ENCODE assay signal across 20 cellular contexts in genomic region chr5:26889810-26890209, GRCh38.
DNase-seq lines count a peak whose midpoint lies in the region; ATAC-seq, FAIRE-seq and TF ChIP-seq lines count a peak whose summit lies in the region.
"Had no signal": no experiment of that assay in that cellular context is flagged by ENCODE, and none has a peak within 500 bp of the region (broad histone marks: within the 10 kb centered on the region; RNA-seq: fewer than 3 reads in every experiment).

No MANE protein-coding gene starts in this region.

- no peak overlapping the region for H3K27ac Mint-ChIP-seq in activated T-helper 2 cell treated with anti-CD3 and anti-CD28 coated beads, Interferon-gamma antibody, Interleukin-2, Interleukin-4, amounts not matched to agents 10 μg/mL and 5 μg/mL and 100 μg/mL, durations not matched to agents 14 hours and 24 hours and 36 hours
- H3K27ac Mint-ChIP-seq: activated CD4-positive, alpha-beta T cell treated with anti-CD3 and anti-CD28 coated beads, Interleukin-2, amount 10 ng/mL, durations not matched to agents 7 days and 5 days; neural progenitor cell; stimulated activated memory B cell treated with anti-CD40 and anti-IgM and Interleukin-4, amounts not matched to agents 10 μg/mL and 1 μg/mL and 100 μg/mL, for 72 hours had no signal

- no peak overlapping the region for H3K9ac ChIP-seq in GM12878 (ENCODE audit: control insufficient read depth, insufficient read depth, low read length)
- H3K9ac ChIP-seq: neural progenitor cell had no signal

- in situ Hi-C loops in GM12878 (cut with MboI), result no loop called here

- no peaks in the 10 kb centered on the region for H3K4me1 ChIP-seq in GM12878 (ENCODE audit: control insufficient read depth, insufficient read depth, low read length)
- H3K4me1 ChIP-seq: neural progenitor cell, Peyer's patch, thyroid gland had no signal

- H3K27ac ChIP-seq in GM12878 (ENCODE audit: control insufficient read depth, insufficient read depth), result no peak overlapping the region
- H3K27ac ChIP-seq: neural progenitor cell, Peyer's patch, thyroid gland had no signal

- DNase-seq in GM12891 (ENCODE audit: insufficient read length, low spot score) (peak; percentile 0), NCI-H128 (lab: John Stamatoyannopoulos, UW; ENCODE audit: unreplicated experiment) (peak; percentile 38), NCI-H345 (lab: John Stamatoyannopoulos, UW) (peak; percentile 74), GM12878 (ENCODE audit: low read depth, low spot score) (no peak), HTR-8/SVneo (ENCODE audit: insufficient read length, low spot score) (no peak)
- DNase-seq in activated T-helper 2 cell treated with anti-CD3 and anti-CD28 coated beads, Interferon-gamma antibody, Interleukin-2, Interleukin-4, amounts not matched to agents 10 μg/mL and 5 μg/mL and 100 μg/mL, durations not matched to agents 14 hours and 24 hours and 36 hours (ENCODE audit: low spot score), result no peak
- DNase-seq: activated CD4-positive, alpha-beta T cell treated with anti-CD3 and anti-CD28 coated beads, Interleukin-2, amount 10 ng/mL, durations not matched to agents 7 days and 5 days; activated naive CD4-positive, alpha-beta T cell treated with Interleukin-2 at 50 U/mL for 16 hours; Calu3; H7; kidney glomerular epithelial cell; midbrain; Peyer's patch; thyroid gland had no signal

- H3K9me3 ChIP-seq in GM12878 (replicated peaks; ENCODE audit: control insufficient read depth, insufficient read depth, low read length), result no peaks in the 10 kb centered on the region
- H3K9me3 ChIP-seq: thyroid gland had no signal

- no peaks in the 10 kb centered on the region for H3K4me1 Mint-ChIP-seq in activated T-helper 2 cell treated with anti-CD3 and anti-CD28 coated beads, Interferon-gamma antibody, Interleukin-2, Interleukin-4, amounts not matched to agents 10 μg/mL and 5 μg/mL and 100 μg/mL, durations not matched to agents 14 hours and 24 hours and 36 hours (ENCODE audit: low read depth)
- H3K4me1 Mint-ChIP-seq: activated CD4-positive, alpha-beta T cell treated with anti-CD3 and anti-CD28 coated beads, Interleukin-2, amount 10 ng/mL, durations not matched to agents 7 days and 5 days; stimulated activated memory B cell treated with anti-CD40 and anti-IgM and Interleukin-4, amounts not matched to agents 10 μg/mL and 1 μg/mL and 100 μg/mL, for 72 hours had no signal

- SMC1A ChIA-PET in GM12878 (lab: Charles Lee; ENCODE audit: uncharacterized antibody, unreplicated experiment), result no interaction called here

- no peak overlapping the region for H3K4me2 ChIP-seq in GM12878 (ENCODE audit: control insufficient read depth, insufficient read depth)
- H3K4me2 ChIP-seq: neural progenitor cell had no signal

- ATAC-seq in GM12878, result peak; percentile 42; the same call in 2 of the 3 replicates
- ATAC-seq in HG02885 (IDR thresholded peaks at IDR 0.05; ENCODE audit: poor library complexity, unreplicated experiment), result no peak
- no peak for ATAC-seq in GM19397 (IDR thresholded peaks at IDR 0.05; ENCODE audit: unreplicated experiment)
- ATAC-seq: stimulated activated memory B cell treated with anti-CD40 and anti-IgM and Interleukin-4, amounts not matched to agents 10 μg/mL and 1 μg/mL and 100 μg/mL, for 72 hours had no signal

- no peak overlapping the region for H3K4me3 Mint-ChIP-seq in activated T-helper 2 cell treated with anti-CD3 and anti-CD28 coated beads, Interferon-gamma antibody, Interleukin-2, Interleukin-4, amounts not matched to agents 10 μg/mL and 5 μg/mL and 100 μg/mL, durations not matched to agents 14 hours and 24 hours and 36 hours (ENCODE audit: low read depth)
- H3K4me3 Mint-ChIP-seq: activated CD4-positive, alpha-beta T cell treated with anti-CD3 and anti-CD28 coated beads, Interleukin-2, amount 10 ng/mL, durations not matched to agents 7 days and 5 days; neural progenitor cell; stimulated activated memory B cell treated with anti-CD40 and anti-IgM and Interleukin-4, amounts not matched to agents 10 μg/mL and 1 μg/mL and 100 μg/mL, for 72 hours had no signal

- no peak overlapping the region for H2AFZ ChIP-seq in GM12878 (ENCODE audit: control insufficient read depth, low read depth, low read length)
- H2AFZ ChIP-seq: neural progenitor cell had no signal

- no peaks in the 10 kb centered on the region for H3K36me3 ChIP-seq in GM12878 (ENCODE audit: control insufficient read depth in 2 of 2, insufficient read depth in 2 of 2, low read length in 1 of 2)
- H3K36me3 ChIP-seq: neural progenitor cell, Peyer's patch, thyroid gland had no signal

- TF ChIP-seq EP300 in GM12878 (IDR thresholded peaks at IDR 0.05; ENCODE audit: borderline replicate concordance in 1 of 2, control insufficient read depth in 1 of 2, low read depth in 2 of 2, low read length in 2 of 2), result no peak

- FAIRE-seq in GM12891 (lab: Jason Lieb, UNC) (no peak), GM12878 (lab: Jason Lieb, UNC) (no peak), HTR-8/SVneo (lab: Jason Lieb, UNC) (no peak)
- FAIRE-seq: astrocyte, GM18507 had no signal

- TF ChIP-seq POLR2A in GM12891 (IDR thresholded peaks at IDR 0.05; ENCODE audit: low read depth, low read length), result no peak
- TF ChIP-seq POLR2A in GM12878 (IDR thresholded peaks at IDR 0.05; ENCODE audit: low read depth, low read length), result no peak

- no peaks in the 10 kb centered on the region for H3K27me3 ChIP-seq in GM12878 (replicated peaks in 1 of 2; ENCODE audit: control insufficient read depth in 2 of 2, insufficient read depth in 2 of 2, low read length in 1 of 2)
- H3K27me3 ChIP-seq: neural progenitor cell, Peyer's patch, thyroid gland had no signal

- no peak for TF ChIP-seq RAD21 in GM12878 (IDR thresholded peaks at IDR 0.05; ENCODE audit: insufficient read depth, low read depth, low read length)

- WGBS in GM12878 (ENCODE audit: insufficient coverage, insufficient replicate concordance, low lambda C conversion rate, missing lambda C conversion rate), result 0% methylated on average over 3 of the region's 3 CpGs

- H3K36me3 Mint-ChIP-seq in activated T-helper 2 cell treated with anti-CD3 and anti-CD28 coated beads, Interferon-gamma antibody, Interleukin-2, Interleukin-4, amounts not matched to agents 10 μg/mL and 5 μg/mL and 100 μg/mL, durations not matched to agents 14 hours and 24 hours and 36 hours (ENCODE audit: low read depth), result no peaks in the 10 kb centered on the region
- H3K36me3 Mint-ChIP-seq: neural progenitor cell; stimulated activated memory B cell treated with anti-CD40 and anti-IgM and Interleukin-4, amounts not matched to agents 10 μg/mL and 1 μg/mL and 100 μg/mL, for 72 hours had no signal

- no peaks in the 10 kb centered on the region for H4K20me1 ChIP-seq in GM12878 (ENCODE audit: control insufficient read depth, insufficient read depth)

- POLR2A ChIA-PET in GM12878 (lab: Charles Lee), result no interaction called here

- H3K4me3 ChIP-seq in GM12878, result no peak overlapping the region
- H3K4me3 ChIP-seq: neural progenitor cell, Peyer's patch, thyroid gland had no signal

- intact Hi-C loops in GM12878 (cut with micrococcal nuclease; ENCODE audit: unreplicated experiment), result no loop called here
- intact Hi-C loops in activated T-helper 2 cell treated with anti-CD3 and anti-CD28 coated beads, Interferon-gamma antibody, Interleukin-2, Interleukin-4, amounts not matched to agents 10 μg/mL and 5 μg/mL and 100 μg/mL, durations not matched to agents 14 hours and 24 hours and 36 hours (cut with micrococcal nuclease), result no loop called here

- CTCF ChIA-PET in GM12878 (lab: Yijun Ruan, JAX), result no interaction called here

- RAD21 ChIA-PET in GM12878 (lab: Charles Lee; ENCODE audit: unreplicated experiment), result no interaction called here

- H3K9me3 Mint-ChIP-seq in activated T-helper 2 cell treated with anti-CD3 and anti-CD28 coated beads, Interferon-gamma antibody, Interleukin-2, Interleukin-4, amounts not matched to agents 10 μg/mL and 5 μg/mL and 100 μg/mL, durations not matched to agents 14 hours and 24 hours and 36 hours, result peaks cover 21% of the 10 kb centered on the region
- H3K9me3 Mint-ChIP-seq: neural progenitor cell had no signal

- no peaks in the 10 kb centered on the region for H3K27me3 Mint-ChIP-seq in activated T-helper 2 cell treated with anti-CD3 and anti-CD28 coated beads, Interferon-gamma antibody, Interleukin-2, Interleukin-4, amounts not matched to agents 10 μg/mL and 5 μg/mL and 100 μg/mL, durations not matched to agents 14 hours and 24 hours and 36 hours (ENCODE audit: low read depth)
- H3K27me3 Mint-ChIP-seq: activated CD4-positive, alpha-beta T cell treated with anti-CD3 and anti-CD28 coated beads, Interleukin-2, amount 10 ng/mL, durations not matched to agents 7 days and 5 days; stimulated activated memory B cell treated with anti-CD40 and anti-IgM and Interleukin-4, amounts not matched to agents 10 μg/mL and 1 μg/mL and 100 μg/mL, for 72 hours had no signal

- TF ChIP-seq CTCF in GM12878 (IDR thresholded peaks at IDR 0.05 in 2 of 3, conservative IDR thresholded peaks at IDR 0.05 in 1 of 3; ENCODE audit: control insufficient read depth in 2 of 3, extremely low read depth in 1 of 3, insufficient read depth in 1 of 3, low read depth in 3 of 3, low read length in 3 of 3), result no peak

- no peaks in the 10 kb centered on the region for H3K79me2 ChIP-seq in GM12878 (ENCODE audit: control insufficient read depth, insufficient read depth, low read length)

- BruUV-seq in GM12878 (replicated peaks; lab: Mats Ljungman, UMichigan), result no TSS peak

TF ChIP-seq in GM12891, 5 proteins besides CTCF, POLR2A, EP300 and RAD21:
- TF ChIP-seq TAF1 (IDR thresholded peaks at IDR 0.05; ENCODE audit: low read depth, low read length), result no peak
- no peak for TF ChIP-seq SPI1 (IDR thresholded peaks at IDR 0.05; ENCODE audit: low read depth, low read length)
- TF ChIP-seq POU2F2 (IDR thresholded peaks at IDR 0.05; ENCODE audit: low read depth, low read length), result no peak
- no peak for TF ChIP-seq POLR2AphosphoS5 (IDR thresholded peaks at IDR 0.05; ENCODE audit: low read depth, low read length)

TF ChIP-seq in GM12878, 131 proteins besides CTCF, POLR2A, EP300 and RAD21:
- no peak for TF ChIP-seq POLR2AphosphoS2 (IDR thresholded peaks at IDR 0.05; ENCODE audit: low read depth, low read length)
- no peak for TF ChIP-seq BCL11A (IDR thresholded peaks at IDR 0.05; ENCODE audit: low read depth, low read length)
- no peak for TF ChIP-seq MLLT1 (IDR thresholded peaks at IDR 0.05)
- TF ChIP-seq CHD4 (IDR thresholded peaks at IDR 0.05), result no peak
TF ChIP-seq in GM12878: peak in this region for 0.

Comparison
In these comparisons a context has a peak if more than half of its experiments do, and no peak if none do; other contexts are left out.
1. DNase-seq: peak in GM12891 (single experiment), NCI-H128 (single experiment) and NCI-H345 (single experiment); none in GM12878 (single experiment), HTR-8/SVneo (single experiment) and activated T-helper 2 cell treated with anti-CD3 and anti-CD28 coated beads, Interferon-gamma antibody, Interleukin-2, Interleukin-4, amounts not matched to agents 10 μg/mL and 5 μg/mL and 100 μg/mL, durations not matched to agents 14 hours and 24 hours and 36 hours (single experiment).